Comparison of ENCODE assay signal across 1 cellular context in the genomic region with DNA sequence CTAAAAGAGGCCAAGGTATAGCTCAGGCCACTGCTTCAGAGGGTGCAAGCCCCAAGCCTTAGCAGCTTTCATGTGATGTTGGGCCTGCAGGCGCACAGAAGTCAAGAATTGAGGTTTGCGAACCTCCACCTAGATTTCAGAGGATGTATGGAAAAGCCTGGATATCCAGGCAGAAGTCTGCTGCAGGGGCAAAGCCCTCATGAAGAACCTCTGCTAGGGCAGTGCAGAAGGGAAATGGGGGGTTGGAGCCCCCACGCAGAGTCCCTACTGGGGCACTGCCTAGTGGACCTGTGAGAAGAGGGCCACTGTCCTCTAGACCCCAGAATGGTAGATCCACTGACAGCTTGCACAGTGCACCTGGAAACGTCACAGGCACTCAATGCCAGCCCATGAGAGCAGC.
A peak's percentile ranks its signal among the peaks of the same experiment; 100 is the strongest.
TF ChIP-seq lines count a peak whose summit lies in the region.

No MANE protein-coding gene starts in this region.

TF ChIP-seq in K562, 482 proteins besides CTCF, POLR2A, EP300 and RAD21:
- 0 out of 2 replicates have a peak, but pooled peaks have one; percentile 74 for TF ChIP-seq CBX5 (IDR thresholded peaks at IDR 0.05; ENCODE audit: borderline replicate concordance, low read depth)
- TF ChIP-seq, protein P1, sequence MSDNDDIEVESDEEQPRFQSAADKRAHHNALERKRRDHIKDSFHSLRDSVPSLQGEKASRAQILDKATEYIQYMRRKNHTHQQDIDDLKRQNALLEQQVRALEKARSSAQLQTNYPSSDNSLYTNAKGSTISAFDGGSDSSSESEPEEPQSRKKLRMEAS (CRISPR knock-in tag; IDR thresholded peaks at IDR 0.05) = 0 out of 2 replicates have a peak, but pooled peaks have one; percentile 8
- TF ChIP-seq, protein P2, sequence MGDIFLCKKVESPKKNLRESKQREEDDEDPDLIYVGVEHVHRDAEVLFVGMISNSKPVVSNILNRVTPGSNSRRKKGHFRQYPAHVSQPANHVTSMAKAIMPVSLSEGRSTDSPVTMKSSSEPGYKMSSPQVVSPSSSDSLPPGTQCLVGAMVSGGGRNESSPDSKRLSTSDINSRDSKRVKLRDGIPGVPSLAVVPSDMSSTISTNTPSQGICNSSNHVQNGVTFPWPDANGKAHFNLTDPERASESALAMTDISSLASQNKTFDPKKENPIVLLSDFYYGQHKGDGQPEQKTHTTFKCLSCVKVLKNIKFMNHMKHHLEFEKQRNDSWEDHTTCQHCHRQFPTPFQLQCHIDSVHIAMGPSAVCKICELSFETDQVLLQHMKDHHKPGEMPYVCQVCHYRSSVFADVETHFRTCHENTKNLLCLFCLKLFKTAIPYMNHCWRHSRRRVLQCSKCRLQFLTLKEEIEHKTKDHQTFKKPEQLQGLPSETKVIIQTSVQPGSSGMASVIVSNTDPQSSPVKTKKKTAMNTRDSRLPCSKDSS (IDR thresholded peaks at IDR 0.05; ENCODE audit: low read depth, partially characterized antibody) = peak; percentile 68
